ENCODE assay signal across 1 cellular context in genomic region chr5:139404484-139404840, GRCh38.
TF ChIP-seq lines count a peak whose summit lies in the region.

No MANE protein-coding gene starts in this region.

TF ChIP-seq in H1, 55 proteins besides CTCF, POLR2A, EP300 and RAD21:
- no peak for TF ChIP-seq MAFK (IDR thresholded peaks at IDR 0.05; ENCODE audit: low read depth, low read length)
- no peak for TF ChIP-seq CHD2 (IDR thresholded peaks at IDR 0.05; ENCODE audit: low read length)
- no peak for TF ChIP-seq FOSL1 (IDR thresholded peaks at IDR 0.05; ENCODE audit: insufficient read depth, low read depth, low read length)
